19 cellular contexts compared by ENCODE assay signal in the genomic region with DNA sequence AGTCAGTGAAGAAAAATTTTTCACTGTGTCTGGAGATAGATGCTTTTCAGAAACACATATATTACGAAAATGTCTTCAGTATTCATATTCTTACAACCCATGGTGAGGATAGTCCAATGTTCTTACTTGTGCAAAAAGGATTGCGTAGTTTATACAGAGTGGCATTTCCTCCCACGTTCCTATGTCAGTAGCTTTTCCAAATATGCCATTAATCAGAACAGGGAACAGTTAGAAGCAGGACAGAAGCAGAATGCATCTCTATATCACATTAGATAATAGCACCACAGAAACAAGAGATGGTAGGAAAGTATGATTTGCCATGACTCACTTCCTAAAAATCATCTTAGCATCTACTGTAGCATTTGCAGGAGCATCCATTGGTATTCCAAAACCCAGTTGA.
"Had no signal": no experiment of that assay in that cellular context is flagged by ENCODE, and none has a peak within 500 bp of the region (broad histone marks: within the 10 kb centered on the region; RNA-seq: fewer than 3 reads in every experiment).

No MANE protein-coding gene starts in this region.

- H3K36me3 ChIP-seq: breast epithelium, heart left ventricle, neutrophil, ovary, upper lobe of right lung, WERI-Rb-1 had no signal

- H3K4me3 ChIP-seq: breast epithelium, heart left ventricle, ovary, psoas muscle, upper lobe of right lung had no signal

- ATAC-seq: heart left ventricle; left cardiac atrium; psoas muscle; right cardiac atrium; stimulated activated naive CD8-positive, alpha-beta T cell treated with anti-CD3 and anti-CD28 coated beads, Interleukin-15, Interleukin-2, amounts not matched to agents 100 U/mL and 50 U/mL, for 24 hours; upper lobe of right lung had no signal

- H3K9me3 ChIP-seq: breast epithelium, heart left ventricle, neutrophil, ovary, psoas muscle, upper lobe of right lung had no signal

- H3K27ac ChIP-seq: breast epithelium, heart left ventricle, neutrophil, ovary, psoas muscle, upper lobe of right lung, WERI-Rb-1 had no signal

- H3K4me1 ChIP-seq: breast epithelium, heart left ventricle, psoas muscle, upper lobe of right lung had no signal

- H3K27me3 ChIP-seq: breast epithelium, heart left ventricle, neutrophil, ovary, upper lobe of right lung had no signal

- DNase-seq: activated CD4-positive, alpha-beta T cell treated with anti-CD3 and anti-CD28 coated beads for 1 hour; activated CD4-positive, alpha-beta T cell treated with anti-CD3 and anti-CD28 coated beads, Interleukin-2, amount 50 U/mL, for 1 hour; activated naive CD4-positive, alpha-beta T cell; activated naive CD8-positive, alpha-beta T cell treated with anti-CD3 and anti-CD28 coated beads for 36 hours; activated T-cell treated with anti-CD3 and anti-CD28 coated beads, Interleukin-2, amount 50 U/mL, for 24 hours; amniotic stem cell; effector memory CD4-positive, alpha-beta T cell; heart left ventricle; islet precursor cell; left cardiac atrium; ovary; psoas muscle; right cardiac atrium; stimulated activated CD4-positive, alpha-beta T cell treated with anti-CD3 and anti-CD28 coated beads, Interleukin-4, amount 100 ng/mL, for 24 hours; stimulated activated naive CD8-positive, alpha-beta T cell treated with anti-CD3 and anti-CD28 coated beads, Interleukin-15, Interleukin-2, amounts not matched to agents 100 U/mL and 50 U/mL, for 24 hours; upper lobe of right lung; WERI-Rb-1 had no signal
